ENCODE assay signal across 12 cellular contexts in the genomic region with DNA sequence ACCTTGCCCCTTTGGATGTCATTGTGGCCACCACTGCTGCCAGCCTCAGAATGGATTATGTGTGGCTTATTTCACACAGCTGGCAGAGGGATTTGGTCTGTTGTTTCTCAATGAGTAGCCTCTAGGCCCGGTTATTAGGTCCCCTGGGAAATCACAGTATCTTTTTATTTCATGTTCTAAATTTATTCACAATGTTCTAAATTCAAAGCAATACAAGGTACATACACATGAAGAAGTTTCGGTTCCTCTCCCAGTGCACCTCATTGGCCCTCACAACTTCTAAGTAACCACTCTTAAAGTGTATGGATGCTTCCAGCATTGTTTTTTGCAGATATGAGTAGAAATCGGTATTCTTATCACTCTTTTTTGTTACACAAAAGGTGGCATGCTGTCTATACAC.
DNase-seq lines count a peak whose midpoint lies in the region; ATAC-seq lines count a peak whose summit lies in the region.
"Had no signal": no experiment of that assay in that cellular context is flagged by ENCODE, and none has a peak within 500 bp of the region (broad histone marks: within the 10 kb centered on the region; RNA-seq: fewer than 3 reads in every experiment).

No MANE protein-coding gene starts in this region.

- H3K27ac ChIP-seq in substantia nigra (ENCODE audit: low read depth, low read length, poor library complexity, severe bottlenecking), result no peak overlapping the region
- H3K27ac ChIP-seq: heart left ventricle had no signal

- peak; percentile 97 for ATAC-seq in GM18511 (IDR thresholded peaks at IDR 0.05; ENCODE audit: unreplicated experiment)
- ATAC-seq in GM21423 (IDR thresholded peaks at IDR 0.05; ENCODE audit: unreplicated experiment), result peak; percentile 52
- ATAC-seq in HG03103 (IDR thresholded peaks at IDR 0.05; ENCODE audit: low read depth, unreplicated experiment), result peak; percentile 92
- peak; percentile 97 for ATAC-seq in memory B cell (ENCODE audit: low read depth)
- ATAC-seq: heart left ventricle had no signal

- DNase-seq in memory B cell (ENCODE audit: low spot score in 2 of 2), result peak in 1 of 2 donors; percentile 25
- no peak for DNase-seq in SK-N-DZ (ENCODE audit: low spot score)
- no peak for DNase-seq in substantia nigra (lab: John Stamatoyannopoulos, UW)
- DNase-seq in GOT3 (lab: John Stamatoyannopoulos, UW), result no peak
- no peak for DNase-seq in NCI-H2227 treated with DMSO at 0.1 percent for 48 hours (lab: John Stamatoyannopoulos, UW)
- DNase-seq: activated T-cell treated with anti-CD3 and anti-CD28 coated beads, Interleukin-2, amount 50 U/mL, for 48 hours; effector memory CD4-positive, alpha-beta T cell; heart left ventricle; KBM-7 had no signal

- peak overlapping the region; percentile 17 for H3K27ac Mint-ChIP-seq in memory B cell

- peaks cover 2% of the 10 kb centered on the region for H3K9me3 Mint-ChIP-seq in memory B cell

- H3K27me3 Mint-ChIP-seq in memory B cell, result peaks cover 4% of the 10 kb centered on the region

- H3K4me1 Mint-ChIP-seq in memory B cell, result peaks cover 10% of the 10 kb centered on the region

- H3K4me3 Mint-ChIP-seq in memory B cell, result peak overlapping the region; percentile 46

- no peaks in the 10 kb centered on the region for H3K36me3 Mint-ChIP-seq in memory B cell
